ENCODE assay signal across 8 cellular contexts in genomic region chr17:79840204-79840988, GRCh38. TPM values are rescaled to one million over a fixed set of nuclear protein-coding genes. Genes with fewer than 3 reads are reported as not detected.
DNase-seq lines count a peak whose midpoint lies in the region; ATAC-seq and TF ChIP-seq lines count a peak whose summit lies in the region.

No MANE protein-coding gene starts in this region.

- CTCF ChIA-PET in naive thymus-derived CD4-positive, alpha-beta T cell (lab: Charles Lee) = interaction anchor here (1.1 to 1.4 kb wide), 5 partner anchors 28 to 160 kb away, joined by 3 to 4 read pairs (median 4); no protein-coding TSS in a partner anchor

- peaks cover 79% of the 10 kb centered on the region for H3K27me3 Mint-ChIP-seq in endodermal cell (ENCODE audit: insufficient read depth)
- peaks cover 13 to 39% (median 18%) of the 10 kb centered on the region in 5 donors for H3K27me3 Mint-ChIP-seq in naive thymus-derived CD4-positive, alpha-beta T cell

- no peak overlapping the region for H3K9ac ChIP-seq in endodermal cell (ENCODE audit: extremely low read depth, low read length, poor library complexity, severe bottlenecking)

- POLR2A ChIA-PET in naive thymus-derived CD4-positive, alpha-beta T cell (lab: Charles Lee) = interaction anchor here (0.6 to 5.1 kb wide), 15 partner anchors 10 to 1155 kb away, joined by 3 to 51 read pairs (median 6); partner anchors contain the start of genes CBX2 and CBX8

- 9 to 10% methylated on average over 9 to 78 of the region's 78 CpGs for WGBS in endodermal cell (ENCODE audit: insufficient coverage in 1 of 2, insufficient read length in 1 of 2), 2 experiments

- intact Hi-C loops in naive thymus-derived CD4-positive, alpha-beta T cell (cut with micrococcal nuclease) = loop anchor here in 1 of 2 donors (5.0 to 10.0 kb wide), 3 partner anchors 74 to 1554 kb away; partner anchors contain the start of gene BAHCC1

- no peaks in the 10 kb centered on the region for H3K36me3 Mint-ChIP-seq in endodermal cell (ENCODE audit: low read depth)
- H3K36me3 Mint-ChIP-seq in naive thymus-derived CD4-positive, alpha-beta T cell = peaks cover 0 to 8% (median 0%) of the 10 kb centered on the region in 5 donors

- no peak overlapping the region for H3K4me3 Mint-ChIP-seq in endodermal cell
- peak overlapping the region; percentile 54 to 99 (median 68) for H3K4me3 Mint-ChIP-seq in naive thymus-derived CD4-positive, alpha-beta T cell

- H3K4me1 Mint-ChIP-seq in endodermal cell = peaks cover 8% of the 10 kb centered on the region
- H3K4me1 Mint-ChIP-seq in naive thymus-derived CD4-positive, alpha-beta T cell = peaks cover 7 to 55% (median 28%) of the 10 kb centered on the region in 7 donors

- no peak for ATAC-seq in naive thymus-derived CD4-positive, alpha-beta T cell

- TF ChIP-seq CTCF in endodermal cell (conservative IDR thresholded peaks at IDR 0.05) = peak; percentile 47

- no peak overlapping the region for H3K27ac ChIP-seq in endodermal cell (ENCODE audit: low read depth, low read length)
- H3K27ac ChIP-seq in naive thymus-derived CD4-positive, alpha-beta T cell (ENCODE audit: low read depth, low read length) = no peak overlapping the region

- peaks cover 8% of the 10 kb centered on the region for H3K9me3 Mint-ChIP-seq in endodermal cell
- H3K9me3 Mint-ChIP-seq in naive thymus-derived CD4-positive, alpha-beta T cell = peaks cover 0 to 6% (median 0%) of the 10 kb centered on the region in 11 donors

- H3K4me3 ChIP-seq in endodermal cell (ENCODE audit: low read length) = no peak overlapping the region
- H3K4me3 ChIP-seq in naive thymus-derived CD4-positive, alpha-beta T cell (ENCODE audit: low read length) = peak overlapping the region; percentile 47

- H3K9me3 ChIP-seq in endodermal cell (ENCODE audit: control insufficient read depth, low read length) = no peaks in the 10 kb centered on the region
- H3K9me3 ChIP-seq in naive thymus-derived CD4-positive, alpha-beta T cell (ENCODE audit: control insufficient read depth in 2 of 3, low read length in 3 of 3) = no peaks in the 10 kb centered on the region

- peaks cover 85% of the 10 kb centered on the region for H3K27me3 ChIP-seq in endodermal cell (ENCODE audit: control insufficient read depth, insufficient read depth, low read length, poor library complexity, severe bottlenecking)
- peaks cover 15 to 34% of the 10 kb centered on the region in 2 donors for H3K27me3 ChIP-seq in naive thymus-derived CD4-positive, alpha-beta T cell (ENCODE audit: control insufficient read depth in 2 of 2, insufficient read depth in 2 of 2, low read length in 2 of 2)

- peaks cover 6% of the 10 kb centered on the region for H3K4me1 ChIP-seq in endodermal cell (ENCODE audit: control insufficient read depth, insufficient read depth, low read length)
- peaks cover 60 to 72% of the 10 kb centered on the region in 2 donors for H3K4me1 ChIP-seq in naive thymus-derived CD4-positive, alpha-beta T cell (ENCODE audit: control insufficient read depth in 2 of 2, insufficient read depth in 2 of 2, low read length in 2 of 2)

- peak; percentile 44 for DNase-seq in NCI-H146 (lab: John Stamatoyannopoulos, UW)
- DNase-seq in NCI-H146 treated with DMSO at 0.1 percent for 48 hours (lab: John Stamatoyannopoulos, UW; ENCODE audit: unreplicated experiment) = no peak
- DNase-seq in SW480 (ENCODE audit: low spot score) = peak; percentile 28
- peak; percentile 91 for DNase-seq in endodermal cell
- peak in 4 of 9 donors; percentile 37 to 49 (median 40) for DNase-seq in naive thymus-derived CD4-positive, alpha-beta T cell
- DNase-seq in RKO (ENCODE audit: low spot score) = no peak
- no peak for DNase-seq in AML-193 (lab: John Stamatoyannopoulos, UW)
- DNase-seq in NCI-H128 (lab: John Stamatoyannopoulos, UW; ENCODE audit: unreplicated experiment) = no peak

- H3K36me3 ChIP-seq in endodermal cell (ENCODE audit: control insufficient read depth, insufficient read depth, low read length) = no peaks in the 10 kb centered on the region
- peaks cover under 1 to 7% (median 2%) of the 10 kb centered on the region in 3 experiments for H3K36me3 ChIP-seq in naive thymus-derived CD4-positive, alpha-beta T cell (ENCODE audit: control insufficient read depth in 2 of 3, insufficient read depth in 3 of 3, low read length in 3 of 3)

- H3K27ac Mint-ChIP-seq in endodermal cell = no peak overlapping the region
- peak overlapping the region in 5 of 9 donors; percentile 32 to 82 (median 53) for H3K27ac Mint-ChIP-seq in naive thymus-derived CD4-positive, alpha-beta T cell

RNA-seq across cellular contexts. Expression of gene CBX4, which starts 1.2 kb away (rescaled TPM):
- total RNA-seq in endodermal cell = 1 to 10 TPM; 4.2 to 4.9 TPM
- polyA plus RNA-seq in endodermal cell (2013, experiment 1 of 2) = 14.4 TPM
- polyA plus RNA-seq in endodermal cell (2013, experiment 2 of 2) = 9.6 TPM
- total RNA-seq in naive thymus-derived CD4-positive, alpha-beta T cell = 100 to 1,000 TPM in 2 of 5 experiments, 10 to 100 TPM in 3; 37.7 to 134 (median 84.4) TPM
- polyA plus RNA-seq in naive thymus-derived CD4-positive, alpha-beta T cell = 1 to 10 TPM; 4.0 to 7.4 TPM

RNA-seq across cellular contexts. Expression of gene CBX8, which starts 43.5 kb away (rescaled TPM):
- 1 to 10 TPM; 5.4 to 5.6 TPM for total RNA-seq in endodermal cell
- polyA plus RNA-seq in endodermal cell (2013, experiment 1 of 2) = 11.0 TPM
- polyA plus RNA-seq in endodermal cell (2013, experiment 2 of 2) = 8.7 TPM
- 10 to 100 TPM in 1 of 5 experiments, 1 to 10 TPM in 4; 2.4 to 11.9 (median 3.0) TPM for total RNA-seq in naive thymus-derived CD4-positive, alpha-beta T cell
- 1 to 10 TPM in 1 of 2 donors, under 1 TPM in 1; 0.96 to 1.9 TPM for polyA plus RNA-seq in naive thymus-derived CD4-positive, alpha-beta T cell

Comparison
In these comparisons a context has a peak if more than half of its experiments do, and no peak if none do; other contexts are left out.
1. DNase-seq: peak in NCI-H146 (single experiment), SW480 (single experiment) and endodermal cell (single experiment); none in NCI-H146 treated with DMSO at 0.1 percent for 48 hours (single experiment), RKO (single experiment), AML-193 (0 of 2) and NCI-H128 (single experiment).
2. RNA of gene CBX4, which starts 1.2 kb away (total RNA-seq): 37.7 to 134 TPM in naive thymus-derived CD4-positive, alpha-beta T cell; 4.2 to 4.9 TPM in endodermal cell; every median in the first group is over 4 times any median in the second.